1 cellular context compared by ENCODE assay signal in genomic region chr6:107540465-107540857, GRCh38.
A peak's percentile ranks its signal among the peaks of the same experiment; 100 is the strongest.
TF ChIP-seq lines count a peak whose summit lies in the region.

No MANE protein-coding gene starts in this region.

TF ChIP-seq in HepG2, 621 proteins besides CTCF, POLR2A, EP300 and RAD21 (continued from another document and continues in another):
- no peak for TF ChIP-seq ZNF687 (CRISPR knock-in tag; IDR thresholded peaks at IDR 0.05)
- TF ChIP-seq CSRNP1 (CRISPR knock-in tag; IDR thresholded peaks at IDR 0.05), result peak; percentile 62; the same call in 1 of the 2 replicates
- TF ChIP-seq NR2F6 (IDR thresholded peaks at IDR 0.05), result peak; percentile 69; the same call in 1 of the 2 replicates
- TF ChIP-seq NR2F6 (CRISPR knock-in tag; IDR thresholded peaks at IDR 0.05), result peak; percentile 54
- TF ChIP-seq ZBTB7A (CRISPR knock-in tag; IDR thresholded peaks at IDR 0.05), result no peak
- peak; percentile 44 for TF ChIP-seq XRCC5 (optimal IDR thresholded peaks at IDR 0.05; ENCODE audit: low read length)
- no peak for TF ChIP-seq NFAT5 (CRISPR knock-in tag; IDR thresholded peaks at IDR 0.05)
- TF ChIP-seq CHCHD3 (CRISPR knock-in tag; IDR thresholded peaks at IDR 0.05), result no peak
- peak; percentile 97 for TF ChIP-seq PAXIP1 (CRISPR knock-in tag; conservative IDR thresholded peaks at IDR 0.05)
- TF ChIP-seq ZNF205 (CRISPR knock-in tag; IDR thresholded peaks at IDR 0.05), result peak; percentile 81; the same call in 1 of the 2 replicates
- no peak for TF ChIP-seq ARNT (IDR thresholded peaks at IDR 0.05)
- TF ChIP-seq HINFP (CRISPR knock-in tag; IDR thresholded peaks at IDR 0.05; ENCODE audit: low read depth), result no peak
- peak; percentile 90; the same call in 1 of the 2 replicates for TF ChIP-seq NFKBIZ (CRISPR knock-in tag; IDR thresholded peaks at IDR 0.05)
- peak; percentile 78 for TF ChIP-seq SIX4 (CRISPR knock-in tag; IDR thresholded peaks at IDR 0.05)
- peak; percentile 70; the same call in 1 of the 2 replicates for TF ChIP-seq ZNF317 (CRISPR knock-in tag; IDR thresholded peaks at IDR 0.05)
- no peak for TF ChIP-seq TOE1 (CRISPR knock-in tag; IDR thresholded peaks at IDR 0.05)
- no peak for TF ChIP-seq ZMYM2 (CRISPR knock-in tag; IDR thresholded peaks at IDR 0.05)
- TF ChIP-seq GATA4 (IDR thresholded peaks at IDR 0.05; ENCODE audit: borderline replicate concordance, low read depth), result peak; percentile 50; the same call in 1 of the 2 replicates
- TF ChIP-seq ZIK1 (CRISPR knock-in tag; IDR thresholded peaks at IDR 0.05; ENCODE audit: borderline replicate concordance, low read depth), result no peak
- TF ChIP-seq ZNF552 (CRISPR knock-in tag; IDR thresholded peaks at IDR 0.05; ENCODE audit: borderline replicate concordance), result no peak
- peak in 1 of 2 experiments; percentile 91; a peak in 2 of 4 replicates for TF ChIP-seq ATF4 (CRISPR knock-in tag; IDR thresholded peaks at IDR 0.05)
- peak; percentile 69; the same call in 1 of the 2 replicates for TF ChIP-seq RXRA (CRISPR knock-in tag; IDR thresholded peaks at IDR 0.05)
- TF ChIP-seq SP140L (CRISPR knock-in tag; IDR thresholded peaks at IDR 0.05; ENCODE audit: borderline replicate concordance), result no peak
- no peak for TF ChIP-seq GLMP (CRISPR knock-in tag; IDR thresholded peaks at IDR 0.05; ENCODE audit: borderline replicate concordance)
- TF ChIP-seq SMARCE1 (IDR thresholded peaks at IDR 0.05; ENCODE audit: borderline replicate concordance), result no peak
- peak; percentile 47; the same call in 1 of the 2 replicates for TF ChIP-seq ZFX (CRISPR knock-in tag; IDR thresholded peaks at IDR 0.05; ENCODE audit: low read depth)
- no peak for TF ChIP-seq PHF5A (CRISPR knock-in tag; IDR thresholded peaks at IDR 0.05; ENCODE audit: low read depth, unreplicated experiment)
- peak; percentile 22; the same call in 1 of the 2 replicates for TF ChIP-seq ZNF501 (CRISPR knock-in tag; IDR thresholded peaks at IDR 0.05)
- TF ChIP-seq HOXA7 (CRISPR knock-in tag; IDR thresholded peaks at IDR 0.05), result no peak
- no peak for TF ChIP-seq MXD3 (CRISPR knock-in tag; IDR thresholded peaks at IDR 0.05)
- TF ChIP-seq ZNF331 (CRISPR knock-in tag; IDR thresholded peaks at IDR 0.05), result peak; percentile 94
- TF ChIP-seq GMEB1 (CRISPR knock-in tag; IDR thresholded peaks at IDR 0.05; ENCODE audit: borderline replicate concordance), result peak; percentile 35; the same call in 1 of the 2 replicates
- no peak for TF ChIP-seq DBP (CRISPR knock-in tag; IDR thresholded peaks at IDR 0.05; ENCODE audit: not compliant biosample characterization)
- TF ChIP-seq IRF2 (CRISPR knock-in tag; IDR thresholded peaks at IDR 0.05), result peak; percentile 89; the same call in 1 of the 2 replicates
- peak; percentile 77 for TF ChIP-seq HHEX (CRISPR knock-in tag; IDR thresholded peaks at IDR 0.05)
- TF ChIP-seq SIX1 (CRISPR knock-in tag; IDR thresholded peaks at IDR 0.05; ENCODE audit: borderline replicate concordance), result peak; percentile 86
- peak; percentile 88 for TF ChIP-seq RXRB (CRISPR knock-in tag; IDR thresholded peaks at IDR 0.05; ENCODE audit: borderline replicate concordance)
- peak; percentile 42; the same call in 1 of the 2 replicates for TF ChIP-seq ZNF780A (CRISPR knock-in tag; IDR thresholded peaks at IDR 0.05)
